In the genomic region with DNA sequence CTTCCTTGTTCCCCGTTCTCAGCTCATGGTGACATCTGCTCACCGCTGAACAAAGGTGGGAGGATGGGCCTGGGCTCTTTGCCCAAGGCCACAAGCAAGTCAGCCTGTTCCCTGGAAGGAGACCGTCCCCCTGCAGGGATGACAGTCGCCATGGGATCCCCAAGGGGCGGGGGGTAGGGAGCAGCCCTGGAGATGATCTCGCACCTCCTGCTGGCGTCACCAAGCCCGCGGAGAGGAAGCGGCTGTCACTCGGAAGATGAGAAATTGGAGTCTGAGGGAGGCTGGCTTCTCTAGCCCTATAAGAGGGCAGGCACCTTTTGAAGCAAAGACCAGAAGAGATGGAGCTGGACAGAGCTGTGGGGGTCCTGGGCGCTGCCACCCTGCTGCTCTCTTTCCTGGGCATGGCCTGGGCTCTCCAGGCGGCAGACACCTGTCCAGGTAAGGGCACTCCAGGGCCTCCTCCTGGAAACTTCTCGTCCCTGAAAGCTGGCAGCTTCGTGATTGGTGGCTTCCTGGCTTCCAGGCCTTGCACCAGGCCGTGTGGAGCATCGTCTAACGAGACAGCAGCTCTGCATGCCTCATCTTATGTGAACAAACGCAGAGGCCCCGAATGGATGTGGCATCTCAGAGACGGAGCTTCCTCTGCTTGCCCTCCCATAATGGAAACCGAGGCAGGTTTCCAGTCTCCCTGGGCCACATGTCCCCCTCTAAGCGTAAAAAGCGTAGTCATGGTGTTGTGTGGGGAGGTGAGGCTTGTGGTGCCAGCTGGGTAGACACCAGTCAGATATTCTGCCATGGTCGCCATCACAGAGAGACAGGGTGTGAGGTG, we compare ENCODE assay signal across 15 cellular contexts. TPM values are rescaled to one million over a fixed set of nuclear protein-coding genes. Genes with fewer than 3 reads are reported as not detected.
"Had no signal": no experiment of that assay in that cellular context is flagged by ENCODE, and none has a peak within 500 bp of the region (broad histone marks: within the 10 kb centered on the region; RNA-seq: fewer than 3 reads in every experiment).

A gene (plus strand): TSS at position 327 of the 829 bp plus-strand sequence. CDS start 12 bp downstream, at position 339.

- H3K27me3 ChIP-seq: heart left ventricle, tibial nerve, uterus had no signal

- H3K4me1 ChIP-seq: tibial nerve, uterus had no signal

- DNase-seq: activated CD4-positive, CD25-positive, alpha-beta regulatory T cell treated with anti-CD3 and anti-CD28 coated beads, Interleukin-2, amount 50 U/mL, for 72 hours; activated naive CD4-positive, alpha-beta T cell treated with Interleukin-2 at 50 U/mL for 16 hours; naive thymus-derived CD8-positive, alpha-beta T cell; retina; stimulated activated CD4-positive, alpha-beta T cell treated with anti-CD3 and anti-CD28 coated beads, Interleukin-2, amount 100 ng/mL, for 48 hours; T1000; uterus had no signal

- ATAC-seq: naive thymus-derived CD8-positive, alpha-beta T cell; stimulated activated memory B cell treated with anti-CD40 and anti-IgM and Interleukin-4, amounts not matched to agents 10 μg/mL and 1 μg/mL and 100 μg/mL, for 72 hours; T-cell had no signal

- H3K27ac ChIP-seq: epithelial cell of prostate, heart left ventricle, tibial nerve, uterus had no signal

- H3K4me3 ChIP-seq: heart left ventricle, tibial nerve, uterus had no signal

- H3K36me3 ChIP-seq: heart left ventricle, tibial nerve, uterus had no signal

- H3K9me3 ChIP-seq: heart left ventricle, tibial nerve, uterus had no signal

RNA-seq across cellular contexts. Expression of the gene that starts here (rescaled TPM):
- total RNA-seq: activated T-helper 1 cell treated with anti-CD3 and anti-CD28 coated beads, Interleukin-12 subunit alpha, Interleukin-12 subunit beta, Interleukin-2, Interleukin-4 antibody, amounts not matched to agents 30 ng/mL and 10 ng/mL and 1 ng/mL, durations not matched to agents 14 hours and 24 hours and 36 hours; frontal cortex; naive thymus-derived CD8-positive, alpha-beta T cell; T-cell had no signal
- polyA plus RNA-seq: aorta; naive thymus-derived CD8-positive, alpha-beta T cell had no signal
